Comparison of ENCODE assay signal across 17 cellular contexts in genomic region chr3:121979246-121979645, GRCh38. TPM values are rescaled to one million over a fixed set of nuclear protein-coding genes. Genes with fewer than 3 reads are reported as not detected.
DNase-seq lines count a peak whose midpoint lies in the region; ATAC-seq and TF ChIP-seq lines count a peak whose summit lies in the region.
"Had no signal": no experiment of that assay in that cellular context is flagged by ENCODE, and none has a peak within 500 bp of the region (broad histone marks: within the 10 kb centered on the region; RNA-seq: fewer than 3 reads in every experiment).

No MANE protein-coding gene starts in this region.

- H3K4me3 ChIP-seq in Karpas-422 (ENCODE audit: low read length) (no peak overlapping the region), epithelial cell of esophagus (ENCODE audit: low read length) (no peak overlapping the region), trophoblast cell (ENCODE audit: low read depth, low read length) (no peak overlapping the region)

- H3K79me2 ChIP-seq in Karpas-422 (ENCODE audit: low read length) (no peaks in the 10 kb centered on the region), trophoblast cell (ENCODE audit: control insufficient read depth, insufficient read depth, low read length, poor library complexity) (no peaks in the 10 kb centered on the region)

- H2BK12ac ChIP-seq in trophoblast cell (ENCODE audit: low read length): no peak overlapping the region

- H3K9me3 ChIP-seq in Karpas-422 (ENCODE audit: low read length) (peaks cover 14% of the 10 kb centered on the region), trophoblast cell (ENCODE audit: insufficient read depth, low read depth, low read length) (no peaks in the 10 kb centered on the region)
- H3K9me3 ChIP-seq: BE2C had no signal

- no peak overlapping the region for H4K12ac ChIP-seq in trophoblast cell (ENCODE audit: low read depth, low read length)

- H3K9ac ChIP-seq in Karpas-422 (ENCODE audit: low read length) (no peak overlapping the region), trophoblast cell (ENCODE audit: low read length) (no peak overlapping the region)
- H3K9ac ChIP-seq: KMS-11 had no signal

- H4K91ac ChIP-seq in trophoblast cell (ENCODE audit: low read depth, low read length): no peak overlapping the region

- no peak overlapping the region for H3K14ac ChIP-seq in trophoblast cell (ENCODE audit: low read length)

- no peak overlapping the region for H3K4ac ChIP-seq in trophoblast cell (ENCODE audit: low read depth, low read length)

- H3K4me3 Mint-ChIP-seq in stimulated activated memory B cell treated with anti-CD40 and anti-IgM and Interleukin-4, amounts not matched to agents 10 μg/mL and 1 μg/mL and 100 μg/mL, for 72 hours: no peak overlapping the region
- H3K4me3 Mint-ChIP-seq: CD8-positive, alpha-beta memory T cell had no signal

- H2BK120ac ChIP-seq in trophoblast cell (ENCODE audit: insufficient read depth, low read length, poor library complexity): no peak overlapping the region

- H3K27ac Mint-ChIP-seq in stimulated activated memory B cell treated with anti-CD40 and anti-IgM and Interleukin-4, amounts not matched to agents 10 μg/mL and 1 μg/mL and 100 μg/mL, for 72 hours: peak overlapping the region; percentile 69
- H3K27ac Mint-ChIP-seq: CD8-positive, alpha-beta memory T cell had no signal

- ATAC-seq in GM18868 (IDR thresholded peaks at IDR 0.05; ENCODE audit: unreplicated experiment) (peak; percentile 43), GM19328 (IDR thresholded peaks at IDR 0.05; ENCODE audit: unreplicated experiment) (no peak)
- ATAC-seq in stimulated activated memory B cell treated with anti-CD40 and anti-IgM and Interleukin-4, amounts not matched to agents 10 μg/mL and 1 μg/mL and 100 μg/mL, for 72 hours: no peak
- ATAC-seq: HCT116 had no signal

- H3K36me3 ChIP-seq in Karpas-422 (ENCODE audit: insufficient read depth, low read length) (0 out of 2 replicates have a peak, but pooled peaks cover 12% of the 10 kb centered on the region), trophoblast cell (ENCODE audit: control insufficient read depth in 1 of 2, insufficient read depth in 2 of 2, low read length in 2 of 2) (no peaks in the 10 kb centered on the region)
- H3K36me3 ChIP-seq: BE2C had no signal

- no peak overlapping the region for H4K8ac ChIP-seq in trophoblast cell (ENCODE audit: low read depth, low read length)

- DNase-seq in Karpas-422 (no peak), epithelial cell of esophagus (ENCODE audit: low read depth) (peak; percentile 52), NCI-H1930 (lab: John Stamatoyannopoulos, UW) (no peak), trophoblast cell (no peak)
- DNase-seq: BE2C; CD8-positive, alpha-beta memory T cell; MM.1S; NCI-H1105; NCI-H1694 treated with DMSO at 0.1 percent for 48 hours; NCI-H446 treated with DMSO at 0.1 percent for 48 hours; NCI-H774; SIG-M5 had no signal

- no peaks in the 10 kb centered on the region for H3K27me3 Mint-ChIP-seq in stimulated activated memory B cell treated with anti-CD40 and anti-IgM and Interleukin-4, amounts not matched to agents 10 μg/mL and 1 μg/mL and 100 μg/mL, for 72 hours

- peaks cover 37% of the 10 kb centered on the region for H3K36me3 Mint-ChIP-seq in stimulated activated memory B cell treated with anti-CD40 and anti-IgM and Interleukin-4, amounts not matched to agents 10 μg/mL and 1 μg/mL and 100 μg/mL, for 72 hours

- H2AK5ac ChIP-seq in trophoblast cell (ENCODE audit: low read length): no peak overlapping the region

- H3K4me1 ChIP-seq in Karpas-422 (ENCODE audit: low read length) (peaks cover 36% of the 10 kb centered on the region), trophoblast cell (ENCODE audit: control insufficient read depth in 1 of 2, insufficient read depth in 2 of 2, low read length in 2 of 2) (no peaks in the 10 kb centered on the region)
- H3K4me1 ChIP-seq: BE2C had no signal

- H2BK5ac ChIP-seq in trophoblast cell (ENCODE audit: low read depth, low read length, poor library complexity): no peak overlapping the region

- no peaks in the 10 kb centered on the region for H4K20me1 ChIP-seq in Karpas-422 (ENCODE audit: insufficient read depth, low read depth, low read length)

- TF ChIP-seq CTCF in epithelial cell of esophagus (IDR thresholded peaks at IDR 0.05; ENCODE audit: insufficient read depth, low read depth, low read length, missing control alignments): no peak

- H3K23ac ChIP-seq in trophoblast cell (ENCODE audit: low read length): no peak overlapping the region

- no peak overlapping the region; the same call in 1 of the 2 replicates for H2AFZ ChIP-seq in Karpas-422 (ENCODE audit: low read length)
- H2AFZ ChIP-seq in trophoblast cell (ENCODE audit: insufficient read depth, low read length, poor library complexity): no peak overlapping the region

- peaks cover 13% of the 10 kb centered on the region for H3K9me3 Mint-ChIP-seq in stimulated activated memory B cell treated with anti-CD40 and anti-IgM and Interleukin-4, amounts not matched to agents 10 μg/mL and 1 μg/mL and 100 μg/mL, for 72 hours

- H3K27me3 ChIP-seq in Karpas-422 (ENCODE audit: low read length) (no peaks in the 10 kb centered on the region), trophoblast cell (ENCODE audit: insufficient read depth, low read length) (no peaks in the 10 kb centered on the region)

- H3K18ac ChIP-seq in trophoblast cell (ENCODE audit: low read length): no peak overlapping the region

- no peaks in the 10 kb centered on the region for H3K9me2 ChIP-seq in Karpas-422 (replicated peaks; ENCODE audit: insufficient read depth, low read length)

- no peak overlapping the region for H3K4me2 ChIP-seq in Karpas-422 (ENCODE audit: low read depth, low read length, poor library complexity, severe bottlenecking)
- H3K4me2 ChIP-seq in trophoblast cell (ENCODE audit: low read length): no peak overlapping the region
- H3K4me2 ChIP-seq: KMS-11 had no signal

- H3K27ac ChIP-seq in Karpas-422 (ENCODE audit: low read length): peak overlapping the region; percentile 57; the same call in 1 of the 2 replicates
- no peak overlapping the region for H3K27ac ChIP-seq in trophoblast cell (ENCODE audit: low read depth, low read length)
- H3K27ac ChIP-seq: KMS-11 had no signal

- H3K4me1 Mint-ChIP-seq in stimulated activated memory B cell treated with anti-CD40 and anti-IgM and Interleukin-4, amounts not matched to agents 10 μg/mL and 1 μg/mL and 100 μg/mL, for 72 hours: peaks cover 26% of the 10 kb centered on the region

- WGBS in trophoblast cell (ENCODE audit: extremely low coverage, insufficient coverage, insufficient read length): no CpG with 5 or more reads among the region's 2 CpGs

- no peaks in the 10 kb centered on the region for H3K79me1 ChIP-seq in trophoblast cell (ENCODE audit: low read length)

RNA-seq across cellular contexts. Expression of gene ILDR1, which starts 42.8 kb away (rescaled TPM):
- 0.52 and 0.76 TPM in 2 replicates for total RNA-seq in Karpas-422 (2014; rRNA removed; shearing (Covaris generic); ENCODE audit: low replicate concordance)
- polyA plus RNA-seq in trophoblast cell (2013): 0.15 TPM in 2 replicates
- total RNA-seq: CD8-positive, alpha-beta memory T cell had no signal
- polyA plus RNA-seq: CD8-positive, alpha-beta memory T cell had no signal
